In the genomic region with DNA sequence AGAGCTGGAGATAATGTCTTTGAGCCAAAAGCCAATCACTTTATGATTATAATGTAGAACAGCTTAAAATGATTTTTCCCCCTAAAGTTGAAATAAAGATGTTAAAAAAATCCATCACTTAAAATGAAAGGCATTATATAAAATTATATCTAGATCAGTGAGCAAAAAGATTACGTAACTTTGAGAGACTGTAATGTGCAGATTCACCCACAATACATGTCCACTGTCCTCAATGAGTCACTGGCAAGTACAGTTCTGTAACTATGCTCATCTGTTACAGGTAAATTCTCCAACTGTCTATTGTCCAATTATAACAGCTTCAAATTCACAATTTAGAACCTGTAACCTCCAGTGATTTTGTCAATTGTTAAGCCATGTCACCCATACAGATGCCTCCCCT, we compare ENCODE assay signal across 23 cellular contexts.
"Had no signal": no experiment of that assay in that cellular context is flagged by ENCODE, and none has a peak within 500 bp of the region (broad histone marks: within the 10 kb centered on the region; RNA-seq: fewer than 3 reads in every experiment).

No MANE protein-coding gene starts in this region.

- DNase-seq: activated CD4-positive, alpha-beta T cell treated with anti-CD3 and anti-CD28 coated beads, Interleukin-2, amount 50 U/mL, for 1 hour; activated CD8-positive, alpha-beta memory T cell treated with anti-CD3 and anti-CD28 coated beads for 24 hours; activated CD8-positive, alpha-beta memory T cell treated with anti-CD3 and anti-CD28 coated beads, Interleukin-2, amount 50 U/mL, for 48 hours; activated effector memory CD4-positive, alpha-beta T cell treated with Interleukin-2 at 50 U/mL for 16 hours; activated naive CD4-positive, alpha-beta T cell treated with anti-CD3 and anti-CD28 coated beads, Interleukin-2, amount 50 U/mL, for 16 hours; activated T-cell treated with anti-CD3 and anti-CD28 coated beads, Interleukin-2, amount 50 U/mL, for 48 hours; effector memory CD8-positive, alpha-beta T cell; heart right ventricle; left cardiac atrium; mesendoderm; naive thymus-derived CD4-positive, alpha-beta T cell; stimulated activated CD4-positive, alpha-beta T cell treated with anti-CD3 and anti-CD28 coated beads, Interleukin-15, amount 100 ng/mL, for 24 hours; stimulated activated CD4-positive, alpha-beta T cell treated with anti-CD3 and anti-CD28 coated beads, Interleukin-2, amount 100 ng/mL, for 48 hours had no signal

- H3K9me3 Mint-ChIP-seq: effector memory CD8-positive, alpha-beta T cell; neural progenitor cell had no signal

- ATAC-seq: effector memory CD8-positive, alpha-beta T cell; gastroesophageal sphincter; heart right ventricle; left cardiac atrium; naive thymus-derived CD4-positive, alpha-beta T cell had no signal

- H3K27ac ChIP-seq: cardiac muscle cell, gastroesophageal sphincter, heart right ventricle, neural progenitor cell, prostate gland, right atrium auricular region, skin epidermis, tibial nerve, vagina had no signal

- H3K4me1 Mint-ChIP-seq: naive thymus-derived CD4-positive, alpha-beta T cell had no signal

- H3K4me3 Mint-ChIP-seq: effector memory CD8-positive, alpha-beta T cell; naive thymus-derived CD4-positive, alpha-beta T cell; neural progenitor cell; stimulated activated naive CD8-positive, alpha-beta T cell treated with anti-CD3 and anti-CD28 coated beads, Interleukin-15, Interleukin-2, amounts not matched to agents 100 ng/mL and 50 ng/mL, for 24 hours; T-helper 1 cell treated with Interleukin-12 subunit alpha and Interleukin-12 subunit beta and Interleukin-4 antibody, amounts not matched to agents 30 μg/mL and 1 μg/mL, for 36 hours had no signal

- H3K27ac Mint-ChIP-seq: effector memory CD8-positive, alpha-beta T cell; naive thymus-derived CD4-positive, alpha-beta T cell; neural progenitor cell; stimulated activated naive CD8-positive, alpha-beta T cell treated with anti-CD3 and anti-CD28 coated beads, Interleukin-15, Interleukin-2, amounts not matched to agents 100 ng/mL and 50 ng/mL, for 24 hours; T-helper 1 cell treated with Interleukin-12 subunit alpha and Interleukin-12 subunit beta and Interleukin-4 antibody, amounts not matched to agents 30 μg/mL and 1 μg/mL, for 36 hours had no signal

- H3K27me3 Mint-ChIP-seq: effector memory CD8-positive, alpha-beta T cell; naive thymus-derived CD4-positive, alpha-beta T cell; stimulated activated naive CD8-positive, alpha-beta T cell treated with anti-CD3 and anti-CD28 coated beads, Interleukin-15, Interleukin-2, amounts not matched to agents 100 ng/mL and 50 ng/mL, for 24 hours had no signal

- H3K4me3 ChIP-seq: cardiac muscle cell, gastroesophageal sphincter, heart right ventricle, neural progenitor cell, prostate gland, right atrium auricular region, skin epidermis, tibial nerve, vagina had no signal
